Comparison of ENCODE assay signal across 8 cellular contexts in genomic region chr20:32485770-32486248, GRCh38.
DNase-seq lines count a peak whose midpoint lies in the region; ATAC-seq and TF ChIP-seq lines count a peak whose summit lies in the region.
"Had no signal": no experiment of that assay in that cellular context is flagged by ENCODE, and none has a peak within 500 bp of the region (broad histone marks: within the 10 kb centered on the region; RNA-seq: fewer than 3 reads in every experiment).

No MANE protein-coding gene starts in this region.

- POLR2A ChIA-PET in activated CD4-positive, alpha-beta memory T cell treated with anti-CD3 and anti-CD28 coated beads for 36 hours (lab: Charles Lee), result no interaction called here

- H3K9me3 Mint-ChIP-seq in HFFc6, result peaks cover 6% of the 10 kb centered on the region
- H3K9me3 Mint-ChIP-seq in activated CD4-positive, alpha-beta memory T cell treated with anti-CD3 and anti-CD28 coated beads for 36 hours, result peaks cover 7% of the 10 kb centered on the region
- peaks cover 0 to 11% of the 10 kb centered on the region in 2 donors for H3K9me3 Mint-ChIP-seq in stimulated activated naive CD8-positive, alpha-beta T cell treated with anti-CD3 and anti-CD28 coated beads, Interleukin-15, amount 100 ng/mL, for 72 hours

- peak overlapping the region; percentile 81; the same call in 1 of the 2 replicates for H3K27ac Mint-ChIP-seq in HFFc6
- peak overlapping the region; percentile 93 for H3K27ac Mint-ChIP-seq in activated CD4-positive, alpha-beta memory T cell treated with anti-CD3 and anti-CD28 coated beads for 36 hours
- H3K27ac Mint-ChIP-seq in stimulated activated naive CD8-positive, alpha-beta T cell treated with anti-CD3 and anti-CD28 coated beads, Interleukin-15, amount 100 ng/mL, for 72 hours, result no peak overlapping the region
- H3K27ac Mint-ChIP-seq: stimulated activated naive B cell treated with anti-CD40 and anti-IgM and Interleukin-4, amounts not matched to agents 10 μg/mL and 1 μg/mL and 100 μg/mL, for 72 hours had no signal

- peaks cover 8% of the 10 kb centered on the region; the same call in 1 of the 2 replicates for H3K27me3 Mint-ChIP-seq in HFFc6 (ENCODE audit: insufficient read depth)
- no peaks in the 10 kb centered on the region for H3K27me3 Mint-ChIP-seq in activated CD4-positive, alpha-beta memory T cell treated with anti-CD3 and anti-CD28 coated beads for 36 hours
- no peaks in the 10 kb centered on the region for H3K27me3 Mint-ChIP-seq in stimulated activated naive CD8-positive, alpha-beta T cell treated with anti-CD3 and anti-CD28 coated beads, Interleukin-15, amount 100 ng/mL, for 72 hours
- H3K27me3 Mint-ChIP-seq: stimulated activated naive B cell treated with anti-CD40 and anti-IgM and Interleukin-4, amounts not matched to agents 10 μg/mL and 1 μg/mL and 100 μg/mL, for 72 hours had no signal

- H3K36me3 Mint-ChIP-seq in HFFc6 (ENCODE audit: low read depth), result peaks cover 4% of the 10 kb centered on the region; the same call in 1 of the 2 replicates
- peaks cover 5% of the 10 kb centered on the region for H3K36me3 Mint-ChIP-seq in activated CD4-positive, alpha-beta memory T cell treated with anti-CD3 and anti-CD28 coated beads for 36 hours

- peak overlapping the region; percentile 87; the same call in 1 of the 2 replicates for H3K4me3 Mint-ChIP-seq in HFFc6
- H3K4me3 Mint-ChIP-seq in activated CD4-positive, alpha-beta memory T cell treated with anti-CD3 and anti-CD28 coated beads for 36 hours, result peak overlapping the region; percentile 86
- H3K4me3 Mint-ChIP-seq in stimulated activated naive CD8-positive, alpha-beta T cell treated with anti-CD3 and anti-CD28 coated beads, Interleukin-15, amount 100 ng/mL, for 72 hours, result peak overlapping the region; percentile 85 to 93

- DNase-seq in HFFc6, result no peak
- DNase-seq in activated CD4-positive, alpha-beta memory T cell treated with anti-CD3 and anti-CD28 coated beads for 36 hours, result no peak
- no peak for DNase-seq in left colon
- DNase-seq in stimulated activated naive CD8-positive, alpha-beta T cell treated with anti-CD3 and anti-CD28 coated beads, Interleukin-15, amount 100 ng/mL, for 72 hours, result no peak
- no peak for DNase-seq in COLO829 (ENCODE audit: low spot score)
- DNase-seq in MV-4-11 (lab: John Stamatoyannopoulos, UW), result no peak
- DNase-seq in NOMO-1 (lab: John Stamatoyannopoulos, UW; ENCODE audit: unreplicated experiment in 2 of 2), result no peak

- peaks cover 15% of the 10 kb centered on the region for H3K4me1 Mint-ChIP-seq in HFFc6 (ENCODE audit: low read depth)
- peaks cover 24% of the 10 kb centered on the region for H3K4me1 Mint-ChIP-seq in activated CD4-positive, alpha-beta memory T cell treated with anti-CD3 and anti-CD28 coated beads for 36 hours (ENCODE audit: low read depth)
- peaks cover 50% of the 10 kb centered on the region for H3K4me1 Mint-ChIP-seq in stimulated activated naive CD8-positive, alpha-beta T cell treated with anti-CD3 and anti-CD28 coated beads, Interleukin-15, amount 100 ng/mL, for 72 hours

- TF ChIP-seq CTCF in HFFc6 (IDR thresholded peaks at IDR 0.05), result no peak

- intact Hi-C loops in activated CD4-positive, alpha-beta memory T cell treated with anti-CD3 and anti-CD28 coated beads for 36 hours (cut with micrococcal nuclease), result loop anchor here (1.0 to 10.0 kb wide), 5 partner anchors 15 to 282 kb away; partner anchors contain the start of gene ASXL1
- intact Hi-C loops in left colon (cut with DNase I, micrococcal nuclease), result loop anchor here in 1 of 2 donors (10.0 kb wide), 1 partner anchor 131 kb away; the partner anchor contains the start of gene ASXL1

- ATAC-seq in left colon, result peak; percentile 7
- no peak for ATAC-seq in stimulated activated naive CD8-positive, alpha-beta T cell treated with anti-CD3 and anti-CD28 coated beads, Interleukin-15, amount 100 ng/mL, for 72 hours

- CTCF ChIA-PET in activated CD4-positive, alpha-beta memory T cell treated with anti-CD3 and anti-CD28 coated beads for 36 hours (lab: Charles Lee), result interaction anchor here (0.6 to 1.6 kb wide), 9 partner anchors 11 to 276 kb away, joined by 3 to 6 read pairs (median 4); partner anchors contain the start of gene DNMT3B

Comparison
In these comparisons a context has a peak if more than half of its experiments do, and no peak if none do; other contexts are left out.
1. H3K27ac Mint-ChIP-seq: peak in HFFc6 (single experiment) and activated CD4-positive, alpha-beta memory T cell treated with anti-CD3 and anti-CD28 coated beads for 36 hours (single experiment); none in stimulated activated naive CD8-positive, alpha-beta T cell treated with anti-CD3 and anti-CD28 coated beads, Interleukin-15, amount 100 ng/mL, for 72 hours (0 of 2).
2. Peak in every context shown above with its lines, with median percentiles within 50 percentile points of each other: H3K4me3 Mint-ChIP-seq.